Comparison of ENCODE assay signal across 29 cellular contexts in genomic region chr4:154578919-154579318, GRCh38. TPM values are rescaled to one million over a fixed set of nuclear protein-coding genes. Genes with fewer than 3 reads are reported as not detected.
A peak's percentile ranks its signal among the peaks of the same experiment; 100 is the strongest.
DNase-seq lines count a peak whose midpoint lies in the region; ATAC-seq, FAIRE-seq and TF ChIP-seq lines count a peak whose summit lies in the region.
"Had no signal": no experiment of that assay in that cellular context is flagged by ENCODE, and none has a peak within 500 bp of the region (broad histone marks: within the 10 kb centered on the region; RNA-seq: fewer than 3 reads in every experiment).

No MANE protein-coding gene starts in this region.

- H3K4me1 ChIP-seq in GM23248 (ENCODE audit: insufficient read depth) (no peaks in the 10 kb centered on the region), IMR-90 (ENCODE audit: control insufficient read depth, insufficient read depth, low read length) (no peaks in the 10 kb centered on the region), astrocyte (ENCODE audit: insufficient read depth, low read length) (no peaks in the 10 kb centered on the region)
- H3K4me1 ChIP-seq: BLaER1 treated with 17β-estradiol and CSF1 and Interleukin-3, amounts not matched to agents 10 nM and 100 nM had no signal

- H3K9me3 Mint-ChIP-seq in astrocyte (ENCODE audit: unreplicated experiment) = no peaks in the 10 kb centered on the region
- H3K9me3 Mint-ChIP-seq: CD4-positive, alpha-beta memory T cell; GM23338; H9 had no signal

- H3K9me2 ChIP-seq in GM23248 (ENCODE audit: insufficient read depth) = no peaks in the 10 kb centered on the region

- H3K56ac ChIP-seq in IMR-90 (ENCODE audit: extremely low read depth, insufficient read depth, low read length) = no peak overlapping the region

- POLR2A ChIA-PET in IMR-90 (lab: Charles Lee; ENCODE audit: unreplicated experiment) = no interaction called here
- POLR2A ChIA-PET in HEK293T (lab: Yijun Ruan, JAX) = no interaction called here

- no peak for TF ChIP-seq POLR2A in IMR-90 (IDR thresholded peaks at IDR 0.05; ENCODE audit: low read depth, low read length)

- H2BK15ac ChIP-seq in IMR-90 (ENCODE audit: low read depth, low read length) = no peak overlapping the region

- H3K9ac ChIP-seq in GM23248 = no peak overlapping the region
- H3K9ac ChIP-seq in IMR-90 (ENCODE audit: low read depth, low read length) = no peak overlapping the region
- H3K9ac ChIP-seq in astrocyte (ENCODE audit: low read length) = no peak overlapping the region
- H3K9ac ChIP-seq: BLaER1 treated with 17β-estradiol and CSF1 and Interleukin-3, amounts not matched to agents 10 nM and 100 nM had no signal

- DNase-seq in GM23248 (peak; percentile 4), IMR-90 (no peak), astrocyte (ENCODE audit: low read depth) (peak; percentile 26), fibroblast of pulmonary artery (ENCODE audit: low read depth) (peak; percentile 5), NCI-H524 (lab: John Stamatoyannopoulos, UW) (no peak), HEK293T (ENCODE audit: extremely low spot score) (no peak), middle frontal gyrus (ENCODE audit: extremely low spot score, low spot score) (no peak)
- no peak for DNase-seq in activated CD8-positive, alpha-beta memory T cell treated with anti-CD3 and anti-CD28 coated beads for 24 hours
- DNase-seq: AML-193; CD4-positive, alpha-beta memory T cell; DMS53; H9; MV-4-11; NCI-H1105; NCI-H1436 treated with DMSO at 0.1 percent for 48 hours; NCI-H1930; NCI-H2107; NCI-H446; NCI-H526; NCI-H82; SIG-M5 had no signal

- H4K5ac ChIP-seq in IMR-90 (ENCODE audit: low read depth, low read length) = no peak overlapping the region

- no peaks in the 10 kb centered on the region for H3K79me2 ChIP-seq in GM23248 (ENCODE audit: insufficient read depth)
- no peaks in the 10 kb centered on the region for H3K79me2 ChIP-seq in astrocyte (ENCODE audit: insufficient read depth, low read length)

- H4K8ac ChIP-seq in IMR-90 (ENCODE audit: low read depth in 2 of 2, low read length in 2 of 2) = no peak overlapping the region

- no peak overlapping the region for H3K4me3 Mint-ChIP-seq in astrocyte (ENCODE audit: unreplicated experiment)
- H3K4me3 Mint-ChIP-seq: CD4-positive, alpha-beta memory T cell; GM23338; H9 had no signal

- H3K36me3 Mint-ChIP-seq in astrocyte (ENCODE audit: low read depth, unreplicated experiment) = no peaks in the 10 kb centered on the region
- H3K36me3 Mint-ChIP-seq: CD4-positive, alpha-beta memory T cell had no signal

- H3K4me1 Mint-ChIP-seq in astrocyte (ENCODE audit: low read depth, unreplicated experiment) = peaks cover 1% of the 10 kb centered on the region
- H3K4me1 Mint-ChIP-seq: CD4-positive, alpha-beta memory T cell; GM23338; H9 had no signal

- in situ Hi-C loops in GM23248 (cut with MboI) (no loop called here), IMR-90 (cut with MboI; ENCODE audit: low sequenced_read_pairs) (no loop called here)

- no peaks in the 10 kb centered on the region for H3K9me1 ChIP-seq in IMR-90 (ENCODE audit: insufficient read depth, low read length)

- intact Hi-C loops in IMR-90 (cut with micrococcal nuclease) = no loop called here

- H3K79me1 ChIP-seq in IMR-90 (ENCODE audit: low read depth in 1 of 2, low read length in 2 of 2) = no peaks in the 10 kb centered on the region

- no peak for ATAC-seq in IMR-90 (ENCODE audit: low read depth)
- ATAC-seq: GM23338, Panc1 had no signal

- CTCF ChIA-PET in IMR-90 (lab: Yijun Ruan, JAX) = interaction anchor here (0.6 to 1.6 kb wide), 3 partner anchors 17 to 47 kb away, joined by 3 to 6 read pairs (median 3); no protein-coding TSS in a partner anchor
- CTCF ChIA-PET in HEK293T (lab: Yijun Ruan, JAX) = no interaction called here

- H2AK9ac ChIP-seq in IMR-90 (replicated peaks; ENCODE audit: low read depth, low read length, poor library complexity) = no peak overlapping the region

- H4K91ac ChIP-seq in IMR-90 (ENCODE audit: insufficient read depth, low read depth, low read length) = no peak overlapping the region

- no peaks in the 10 kb centered on the region for H4K20me1 ChIP-seq in GM23248 (ENCODE audit: insufficient read depth)
- H4K20me1 ChIP-seq in IMR-90 (ENCODE audit: insufficient read depth, low read length) = no peaks in the 10 kb centered on the region
- H4K20me1 ChIP-seq in astrocyte (ENCODE audit: insufficient read depth, low read length) = no peaks in the 10 kb centered on the region
- H4K20me1 ChIP-seq: BLaER1 treated with 17β-estradiol and CSF1 and Interleukin-3, amounts not matched to agents 10 nM and 100 nM had no signal

- H3K4me3 ChIP-seq in GM23248 (no peak overlapping the region), IMR-90 (ENCODE audit: insufficient read depth, low read depth, low read length) (no peak overlapping the region), astrocyte (ENCODE audit: insufficient read depth, low read depth, low read length) (no peak overlapping the region), fibroblast of pulmonary artery (replicated peaks; ENCODE audit: low read depth, low read length) (no peak overlapping the region)
- H3K4me3 ChIP-seq: BLaER1 treated with 17β-estradiol and CSF1 and Interleukin-3, amounts not matched to agents 10 nM and 100 nM; GM23338; SK-N-MC had no signal

- no peak for FAIRE-seq in astrocyte (lab: Jason Lieb, UNC)

- no peak overlapping the region for H3K18ac ChIP-seq in IMR-90 (ENCODE audit: low read depth, low read length)

- H3K36me3 ChIP-seq in GM23248 (ENCODE audit: low read depth) = no peaks in the 10 kb centered on the region
- no peaks in the 10 kb centered on the region for H3K36me3 ChIP-seq in IMR-90 (ENCODE audit: control insufficient read depth, insufficient read depth, low read length)
- no peaks in the 10 kb centered on the region for H3K36me3 ChIP-seq in astrocyte (ENCODE audit: insufficient read depth, low read length)
- H3K36me3 ChIP-seq: BLaER1 treated with 17β-estradiol and CSF1 and Interleukin-3, amounts not matched to agents 10 nM and 100 nM had no signal

- no peak overlapping the region for H3K14ac ChIP-seq in IMR-90 (replicated peaks; ENCODE audit: low read depth, low read length)

- H2AFZ ChIP-seq in GM23248 (no peak overlapping the region), IMR-90 (replicated peaks; ENCODE audit: low read length, poor library complexity) (no peak overlapping the region), astrocyte (ENCODE audit: low read depth, low read length) (no peak overlapping the region)
- H2AFZ ChIP-seq: GM23338 had no signal

- no peak for TF ChIP-seq RAD21 in IMR-90 (IDR thresholded peaks at IDR 0.05; ENCODE audit: low read length)

- no peak overlapping the region for H2BK5ac ChIP-seq in IMR-90 (ENCODE audit: low read depth, low read length, poor library complexity, severe bottlenecking)

- H3K27me3 Mint-ChIP-seq in astrocyte (ENCODE audit: low read depth, unreplicated experiment) = no peaks in the 10 kb centered on the region

- no peak overlapping the region for H3K4ac ChIP-seq in IMR-90 (ENCODE audit: low read depth, low read length)

- H2BK120ac ChIP-seq in IMR-90 (ENCODE audit: low read depth, low read length) = no peak overlapping the region

- H3K23ac ChIP-seq in IMR-90 (ENCODE audit: low read depth, low read length) = no peak overlapping the region

- H3K27ac ChIP-seq in GM23248 (no peak overlapping the region), IMR-90 (ENCODE audit: insufficient read depth, low read length) (no peak overlapping the region), astrocyte (ENCODE audit: low read depth, low read length) (no peak overlapping the region)
- H3K27ac ChIP-seq: BLaER1 treated with 17β-estradiol and CSF1 and Interleukin-3, amounts not matched to agents 10 nM and 100 nM; SK-N-MC had no signal

- H3K9me3 ChIP-seq in GM23248 (ENCODE audit: low read depth) (no peaks in the 10 kb centered on the region), IMR-90 (ENCODE audit: control insufficient read depth, insufficient read depth, low read length) (no peaks in the 10 kb centered on the region), astrocyte (ENCODE audit: insufficient read depth, low read depth, low read length) (no peaks in the 10 kb centered on the region)
- H3K9me3 ChIP-seq: BLaER1 treated with 17β-estradiol and CSF1 and Interleukin-3, amounts not matched to agents 10 nM and 100 nM had no signal

- TF ChIP-seq CTCF in IMR-90 (conservative IDR thresholded peaks at IDR 0.05; ENCODE audit: low read depth, low read length) = no peak
- no peak for TF ChIP-seq CTCF in astrocyte (IDR thresholded peaks at IDR 0.05; ENCODE audit: insufficient read depth, low read depth, low read length)
- TF ChIP-seq CTCF in fibroblast of pulmonary artery (IDR thresholded peaks at IDR 0.05; ENCODE audit: low read length, missing control alignments) = no peak

- dilution Hi-C loops in IMR-90 (cut with HindIII; ENCODE audit: low sequenced_read_pairs, unreplicated experiment) = no loop called here

- H3F3A ChIP-seq in GM23248 (ENCODE audit: insufficient read depth) = no peaks in the 10 kb centered on the region

- H3K4me2 ChIP-seq in GM23248 (ENCODE audit: unreplicated experiment) = no peak overlapping the region
- H3K4me2 ChIP-seq in IMR-90 (ENCODE audit: low read depth, low read length) = no peak overlapping the region
- no peak overlapping the region for H3K4me2 ChIP-seq in astrocyte (ENCODE audit: low read length)
- H3K4me2 ChIP-seq: BLaER1 treated with 17β-estradiol and CSF1 and Interleukin-3, amounts not matched to agents 10 nM and 100 nM; GM23338 had no signal

- 28 to 41% methylated on average over 1 of the region's 1 CpG for WGBS in GM23248 (ENCODE audit: low coverage in 1 of 2, low lambda C conversion rate in 2 of 2, missing lambda C conversion rate in 2 of 2), 2 experiments
- no CpG with 5 or more reads among the region's 1 CpG for WGBS in IMR-90 (ENCODE audit: extremely low coverage in 2 of 2, insufficient read length in 1 of 2), 2 experiments

- H3K27ac Mint-ChIP-seq in astrocyte (ENCODE audit: unreplicated experiment) = no peak overlapping the region
- H3K27ac Mint-ChIP-seq: CD4-positive, alpha-beta memory T cell; GM23338; H9 had no signal

- BruUV-seq in IMR-90 (replicated peaks; lab: Mats Ljungman, UMichigan) = no TSS peak

- peaks cover 16% of the 10 kb centered on the region for H3K27me3 ChIP-seq in GM23248 (replicated peaks; ENCODE audit: insufficient read depth)
- H3K27me3 ChIP-seq in IMR-90 (ENCODE audit: control insufficient read depth, insufficient read depth, low read length) = no peaks in the 10 kb centered on the region; the same call in 1 of the 2 replicates
- H3K27me3 ChIP-seq in astrocyte (ENCODE audit: insufficient read depth, low read length) = no peaks in the 10 kb centered on the region
- H3K27me3 ChIP-seq: BLaER1 treated with 17β-estradiol and CSF1 and Interleukin-3, amounts not matched to agents 10 nM and 100 nM had no signal

- no peak overlapping the region for H2BK20ac ChIP-seq in IMR-90 (ENCODE audit: low read depth, low read length)

- no peak overlapping the region for H2AK5ac ChIP-seq in IMR-90 (ENCODE audit: low read depth, low read length)

RNA-seq across cellular contexts. Expression of gene FGA, which starts 11.6 kb away (rescaled TPM):
- total RNA-seq in GM23248 (2014; rRNA removed; shearing (Covaris generic)) = not detected in 2 replicates
- polyA plus RNA-seq in GM23248 (2016; fragmentation: Nextera tagmentation; extraction: Ambion mirVana) (not detected in 2 replicates), IMR-90 (2012; rRNA removed) (not detected in 2 replicates)
- total RNA-seq in IMR-90 (2012; rRNA removed) (not detected in 2 replicates), astrocyte (not detected in 2 replicates)
- not detected in 2 replicates for polyA plus RNA-seq in IMR-90 (2012; cell fraction: cytosol; rRNA removed)
- polyA plus RNA-seq in IMR-90 (2012; cell fraction: nucleus; rRNA removed; ENCODE audit: low replicate concordance) = not detected in 2 replicates
- total RNA-seq: CD4-positive, alpha-beta memory T cell; Daoy; G401; GM23338; H9; LHCN-M2; MCF 10A had no signal
- polyA plus RNA-seq: CD4-positive, alpha-beta memory T cell; GM23338 had no signal

RNA-seq across cellular contexts. Expression of gene FGB, which starts 16.1 kb away (rescaled TPM):
- total RNA-seq in GM23248 (2014; rRNA removed; shearing (Covaris generic)) = not detected in 2 replicates
- polyA plus RNA-seq in GM23248 (2016; fragmentation: Nextera tagmentation; extraction: Ambion mirVana) (not detected in 2 replicates), IMR-90 (2012; rRNA removed) (not detected in 2 replicates)
- total RNA-seq in IMR-90 (2012; rRNA removed) (not detected in 2 replicates), astrocyte (2.8 and 3.0 TPM in 2 replicates)
- polyA plus RNA-seq in IMR-90 (2012; cell fraction: cytosol; rRNA removed) = not detected in 2 replicates
- polyA plus RNA-seq in IMR-90 (2012; cell fraction: nucleus; rRNA removed; ENCODE audit: low replicate concordance) = not detected in 2 replicates
- total RNA-seq: CD4-positive, alpha-beta memory T cell; Daoy; G401; GM23338; H9; LHCN-M2; MCF 10A had no signal
- polyA plus RNA-seq: CD4-positive, alpha-beta memory T cell; GM23338 had no signal

RNA-seq across cellular contexts. Expression of gene PLRG1, which starts 28.7 kb away (rescaled TPM):
- total RNA-seq in GM23248 (2014; rRNA removed; shearing (Covaris generic)) = 84.7 and 84.8 TPM in 2 replicates
- 72.0 and 81.7 TPM in 2 replicates for polyA plus RNA-seq in GM23248 (2016; fragmentation: Nextera tagmentation; extraction: Ambion mirVana)
- 107 and 200 TPM in 2 replicates for total RNA-seq in IMR-90 (2012; rRNA removed)
- polyA plus RNA-seq in IMR-90 (2012; rRNA removed) = 70.0 and 76.1 TPM in 2 replicates
- polyA plus RNA-seq in IMR-90 (2012; cell fraction: cytosol; rRNA removed) = 22.9 and 24.5 TPM in 2 replicates
- 15.6 and 85.8 TPM in 2 replicates for polyA plus RNA-seq in IMR-90 (2012; cell fraction: nucleus; rRNA removed; ENCODE audit: low replicate concordance)
- 77.4 and 81.3 TPM in 2 replicates for total RNA-seq in astrocyte

RNA-seq across cellular contexts. Expression of gene FGG, which starts 33.5 kb away (rescaled TPM):
- not detected in 2 replicates for total RNA-seq in GM23248 (2014; rRNA removed; shearing (Covaris generic))
- polyA plus RNA-seq in GM23248 (2016; fragmentation: Nextera tagmentation; extraction: Ambion mirVana) = not detected in 2 replicates
- not detected in 2 replicates for total RNA-seq in IMR-90 (2012; rRNA removed)
- polyA plus RNA-seq in IMR-90 (2012; rRNA removed) = not detected in 2 replicates
- polyA plus RNA-seq in IMR-90 (2012; cell fraction: cytosol; rRNA removed) = not detected in 2 replicates
- not detected in 2 replicates for polyA plus RNA-seq in IMR-90 (2012; cell fraction: nucleus; rRNA removed; ENCODE audit: low replicate concordance)
- total RNA-seq in astrocyte = not detected in 2 replicates
- total RNA-seq: CD4-positive, alpha-beta memory T cell; Daoy; G401; GM23338; H9; LHCN-M2 had no signal
- polyA plus RNA-seq: CD4-positive, alpha-beta memory T cell; GM23338 had no signal

Comparison
In these comparisons a context has a peak if more than half of its experiments do, and no peak if none do; other contexts are left out.
1. DNase-seq: peak in GM23248 (single experiment), astrocyte (single experiment) and fibroblast of pulmonary artery (single experiment); none in IMR-90 (single experiment), activated CD8-positive, alpha-beta memory T cell treated with anti-CD3 and anti-CD28 coated beads for 24 hours (single experiment), NCI-H524 (0 of 2), HEK293T (single experiment) and middle frontal gyrus (single experiment).